Comparison of ENCODE assay signal across 12 cellular contexts in genomic region chr18:79962311-79962710, GRCh38. TPM values are rescaled to one million over a fixed set of nuclear protein-coding genes. Genes with fewer than 3 reads are reported as not detected.
A peak's percentile ranks its signal among the peaks of the same experiment; 100 is the strongest.
DNase-seq lines count a peak whose midpoint lies in the region; ATAC-seq, FAIRE-seq and TF ChIP-seq lines count a peak whose summit lies in the region.
"Had no signal": no experiment of that assay in that cellular context is flagged by ENCODE, and none has a peak within 500 bp of the region (broad histone marks: within the 10 kb centered on the region; RNA-seq: fewer than 3 reads in every experiment).

No MANE protein-coding gene starts in this region.

- TF ChIP-seq EP300 in GM12878 (IDR thresholded peaks at IDR 0.05; ENCODE audit: borderline replicate concordance in 1 of 2, control insufficient read depth in 1 of 2, low read depth in 2 of 2, low read length in 2 of 2): no peak

- H3K27ac Mint-ChIP-seq in stimulated activated effector memory CD8-positive, alpha-beta T cell treated with anti-CD3 and anti-CD28 coated beads, Interleukin-12 subunit alpha, Interleukin-12 subunit beta, amount 100 ng/mL, for 72 hours: peak overlapping the region; percentile 89
- H3K27ac Mint-ChIP-seq: WTC11 had no signal

- H3K27ac ChIP-seq in HCT116 (ENCODE audit: low read depth, low read length): peak overlapping the region; percentile 32
- H3K27ac ChIP-seq in GM12878 (ENCODE audit: control insufficient read depth, insufficient read depth): no peak overlapping the region
- no peak overlapping the region for H3K27ac ChIP-seq in heart right ventricle

- TF ChIP-seq POLR2A in HCT116 (IDR thresholded peaks at IDR 0.05; ENCODE audit: borderline replicate concordance, extremely low read depth, insufficient read depth, insufficient read length) (no peak), GM12878 (IDR thresholded peaks at IDR 0.05; ENCODE audit: low read depth, low read length) (no peak)

- BruUV-seq in HCT116 (replicated peaks; lab: Mats Ljungman, UMichigan) (no TSS peak), GM12878 (replicated peaks; lab: Mats Ljungman, UMichigan) (no TSS peak)

- TF ChIP-seq RAD21 in HCT116 (IDR thresholded peaks at IDR 0.05; ENCODE audit: low read depth): no peak
- TF ChIP-seq RAD21 in GM12878 (IDR thresholded peaks at IDR 0.05; ENCODE audit: insufficient read depth, low read depth, low read length): no peak

- DNase-seq in HCT116 (ENCODE audit: low read depth, low spot score) (peak; percentile 33), GM12878 (ENCODE audit: low read depth, low spot score) (no peak), iPS-NIHi11 (ENCODE audit: low spot score) (peak; percentile 46), 8988T (no peak), heart right ventricle (no peak), epidermal melanocyte (ENCODE audit: insufficient read length, low spot score) (no peak), GF-D8 (lab: John Stamatoyannopoulos, UW) (no peak)
- no peak for DNase-seq in stimulated activated effector memory CD8-positive, alpha-beta T cell treated with anti-CD3 and anti-CD28 coated beads, Interleukin-12 subunit alpha, Interleukin-12 subunit beta, amount 100 ng/mL, for 72 hours (ENCODE audit: low spot score in 2 of 2)
- DNase-seq: NCI-H1694, NCI-H748 treated with DMSO at 0.1 percent for 48 hours had no signal

- in situ Hi-C loops in GM12878 (cut with MboI): no loop called here

- peaks cover 29% of the 10 kb centered on the region for H3K4me1 Mint-ChIP-seq in stimulated activated effector memory CD8-positive, alpha-beta T cell treated with anti-CD3 and anti-CD28 coated beads, Interleukin-12 subunit alpha, Interleukin-12 subunit beta, amount 100 ng/mL, for 72 hours

- H3K36me3 Mint-ChIP-seq in stimulated activated effector memory CD8-positive, alpha-beta T cell treated with anti-CD3 and anti-CD28 coated beads, Interleukin-12 subunit alpha, Interleukin-12 subunit beta, amount 100 ng/mL, for 72 hours: peaks cover 16% of the 10 kb centered on the region
- H3K36me3 Mint-ChIP-seq: WTC11 had no signal

- POLR2A ChIA-PET in HCT116 (lab: Charles Lee): no interaction called here
- POLR2A ChIA-PET in GM12878 (lab: Charles Lee): interaction anchor here (1.3 to 1.9 kb wide), 2 partner anchors 10 to 12 kb away, joined by 4 to 8 read pairs; partner anchors contain the start of gene SLC66A2

- H3K79me2 ChIP-seq in HCT116 (ENCODE audit: insufficient read depth, low read length) (peaks cover 23% of the 10 kb centered on the region), GM12878 (ENCODE audit: control insufficient read depth, insufficient read depth, low read length) (no peaks in the 10 kb centered on the region; the same call in 1 of the 2 replicates)

- SMC1A ChIA-PET in GM12878 (lab: Charles Lee; ENCODE audit: uncharacterized antibody, unreplicated experiment): interaction anchor here (1.3 to 2.5 kb wide), 3 partner anchors 8 to 57 kb away, joined by 3 to 13 read pairs (median 5); no protein-coding TSS in a partner anchor

- H3K27me3 ChIP-seq in HCT116 (ENCODE audit: insufficient read depth, low read length): no peaks in the 10 kb centered on the region
- H3K27me3 ChIP-seq in GM12878 (replicated peaks in 1 of 2; ENCODE audit: control insufficient read depth in 2 of 2, insufficient read depth in 2 of 2, low read length in 1 of 2): no peaks in the 10 kb centered on the region
- peaks cover 0 to 18% (median 0%) of the 10 kb centered on the region in 7 donors for H3K27me3 ChIP-seq in heart right ventricle

- CTCF ChIA-PET in HCT116 (lab: Charles Lee) (no interaction called here), GM12878 (lab: Yijun Ruan, JAX) (interaction anchor here (1.0 to 2.5 kb wide), 5 partner anchors 8 to 197 kb away, joined by 3 to 9 read pairs (median 7); partner anchors contain the start of gene TXNL4A)

- H3K9me3 Mint-ChIP-seq in stimulated activated effector memory CD8-positive, alpha-beta T cell treated with anti-CD3 and anti-CD28 coated beads, Interleukin-12 subunit alpha, Interleukin-12 subunit beta, amount 100 ng/mL, for 72 hours: no peaks in the 10 kb centered on the region
- H3K9me3 Mint-ChIP-seq: WTC11 had no signal

- 91% methylated on average over 10 of the region's 10 CpGs for WGBS in GM12878 (ENCODE audit: insufficient coverage, insufficient replicate concordance, low lambda C conversion rate, missing lambda C conversion rate)
- WGBS in heart right ventricle, 2 donors: 73 to 88% methylated on average over 10 of the region's 10 CpGs

- H4K20me1 ChIP-seq in HCT116 (ENCODE audit: insufficient read depth) (no peaks in the 10 kb centered on the region), GM12878 (ENCODE audit: control insufficient read depth, insufficient read depth) (no peaks in the 10 kb centered on the region)

- peak overlapping the region in 1 of 2 experiments; percentile 48; a peak in 2 of 4 replicates for H3K4me3 ChIP-seq in HCT116 (replicated peaks in 1 of 2; ENCODE audit: low read depth in 1 of 2, low read length in 2 of 2)
- H3K4me3 ChIP-seq in GM12878: peak overlapping the region; percentile 37; the same call in 1 of the 2 replicates
- H3K4me3 ChIP-seq in heart right ventricle: no peak overlapping the region

- H3K4me2 ChIP-seq in HCT116 (ENCODE audit: low read length) (peak overlapping the region; percentile 86), GM12878 (ENCODE audit: control insufficient read depth, insufficient read depth) (0 out of 2 replicates have a peak overlapping the region, but pooled peaks have one; percentile 9)

- no peak for FAIRE-seq in GM12878 (lab: Jason Lieb, UNC)
- FAIRE-seq: H1 had no signal

- H3K9me3 ChIP-seq in HCT116 (ENCODE audit: control insufficient read depth in 1 of 2, insufficient read depth in 1 of 2, low read depth in 1 of 2, low read length in 2 of 2) (no peaks in the 10 kb centered on the region), GM12878 (replicated peaks; ENCODE audit: control insufficient read depth, insufficient read depth, low read length) (no peaks in the 10 kb centered on the region), heart right ventricle (no peaks in the 10 kb centered on the region)

- H2AFZ ChIP-seq in HCT116 (ENCODE audit: low read depth, low read length, poor library complexity, severe bottlenecking) (peak overlapping the region; percentile 74), GM12878 (ENCODE audit: control insufficient read depth, low read depth, low read length) (no peak overlapping the region)

- TF ChIP-seq CTCF in HCT116 (IDR thresholded peaks at IDR 0.05 in 2 of 3, conservative IDR thresholded peaks at IDR 0.05 in 1 of 3; ENCODE audit: borderline replicate concordance in 1 of 3, insufficient read depth in 1 of 3, low read depth in 2 of 3, low read length in 2 of 3) (no peak), GM12878 (IDR thresholded peaks at IDR 0.05 in 2 of 3, conservative IDR thresholded peaks at IDR 0.05 in 1 of 3; ENCODE audit: control insufficient read depth in 2 of 3, extremely low read depth in 1 of 3, insufficient read depth in 1 of 3, low read depth in 3 of 3, low read length in 3 of 3) (no peak), heart right ventricle (IDR thresholded peaks at IDR 0.05) (no peak)

- H3K4me3 Mint-ChIP-seq in stimulated activated effector memory CD8-positive, alpha-beta T cell treated with anti-CD3 and anti-CD28 coated beads, Interleukin-12 subunit alpha, Interleukin-12 subunit beta, amount 100 ng/mL, for 72 hours: peak overlapping the region; percentile 77
- H3K4me3 Mint-ChIP-seq: WTC11 had no signal

- H3K9ac ChIP-seq in HCT116 (ENCODE audit: low read length): peak overlapping the region; percentile 92
- no peak overlapping the region for H3K9ac ChIP-seq in GM12878 (ENCODE audit: control insufficient read depth, insufficient read depth, low read length)

- H3K36me3 ChIP-seq in HCT116 (ENCODE audit: control insufficient read depth in 1 of 2, insufficient read depth in 2 of 2, low read length in 2 of 2) (0 out of 4 replicates have a peak, but pooled peaks cover 0 to 3% of the 10 kb centered on the region in 2 experiments), GM12878 (ENCODE audit: control insufficient read depth in 2 of 2, insufficient read depth in 2 of 2, low read length in 1 of 2) (no peaks in the 10 kb centered on the region), heart right ventricle (peaks cover 0 to 13% (median 0%) of the 10 kb centered on the region in 9 donors)

- H3K9me2 ChIP-seq in HCT116 (ENCODE audit: insufficient read depth): no peaks in the 10 kb centered on the region

- H3K4me1 ChIP-seq in HCT116 (ENCODE audit: control insufficient read depth in 1 of 2, insufficient read depth in 2 of 2, low read length in 2 of 2) (peaks cover 32 to 62% of the 10 kb centered on the region in 2 experiments), GM12878 (ENCODE audit: control insufficient read depth, insufficient read depth, low read length) (peaks cover 25% of the 10 kb centered on the region), heart right ventricle (peaks cover 2 to 30% (median 9%) of the 10 kb centered on the region in 9 donors)

- ATAC-seq in HCT116 (peak; percentile 45), GM12878 (no peak), heart right ventricle (no peak)
- no peak for ATAC-seq in stimulated activated effector memory CD8-positive, alpha-beta T cell treated with anti-CD3 and anti-CD28 coated beads, Interleukin-12 subunit alpha, Interleukin-12 subunit beta, amount 100 ng/mL, for 72 hours
- ATAC-seq: WTC11 had no signal

- intact Hi-C loops in HCT116 (cut with micrococcal nuclease): no loop called here
- intact Hi-C loops in GM12878 (cut with micrococcal nuclease; ENCODE audit: unreplicated experiment): loop anchor here (2.0 to 5.0 kb wide), 3 partner anchors 145 to 282 kb away; partner anchors contain the start of gene ADNP2
- intact Hi-C loops in heart right ventricle (cut with DNase I): no loop called here

- RAD21 ChIA-PET in HCT116 (lab: Charles Lee; ENCODE audit: low non-redundant PET in 1 of 2, low total read pairs in 2 of 2, uncharacterized antibody in 2 of 2, unreplicated experiment in 2 of 2): no interaction called here
- RAD21 ChIA-PET in GM12878 (lab: Charles Lee; ENCODE audit: unreplicated experiment): interaction anchor here (0.7 to 2.4 kb wide), 4 partner anchors 11 to 72 kb away, joined by 3 to 9 read pairs (median 4); partner anchors contain the start of genes RBFA, SLC66A2 and TXNL4A

RNA-seq across cellular contexts. Expression of gene HSBP1L1, which starts 2.1 kb away (rescaled TPM):
- total RNA-seq in HCT116 (2021; ENCODE audit: unreplicated experiment) (41.4 TPM), GM12878 (2014; rRNA removed) (10.1 and 12.8 TPM in 2 replicates), GM12878 (2014; rRNA removed; fragmentation: Illumina TruSeq; extraction: Trizol) (6.7 TPM in 2 replicates), GM12878 (2021) (4.9 and 5.7 TPM in 2 replicates), heart right ventricle (10 to 100 TPM in 2 of 10 donors, 1 to 10 TPM in 8; 4.1 to 12.9 (median 6.4) TPM)
- 26.9 and 30.7 TPM in 2 replicates for polyA plus RNA-seq in HCT116 (2012)
- 1.6 TPM in 1 of 2 replicates, not detected in the other for total RNA-seq in GM12878 (2013; cell fraction: nucleolus; rRNA removed)
- polyA plus RNA-seq in GM12878 (2011; ENCODE audit: low read depth): 16.2 TPM
- polyA plus RNA-seq in GM12878 (2011; rRNA removed) (0.14 TPM in 1 of 2 replicates, not detected in the other), GM12878 (2014; fragmentation: Illumina TruSeq; extraction: Trizol) (7.0 and 7.7 TPM in 2 replicates), GM12878 (2014; fragmentation: Nextera tagmentation; extraction: Ambion mirVana) (1 to 10 TPM in 1 of 2 experiments, under 1 TPM in 1; 0.97 to 2.1 TPM), GM12878 (2014; rRNA removed) (13.4 and 14.0 TPM in 2 replicates), GM12878 (2016; fragmentation: Nextera tagmentation; extraction: Ambion mirVana) (1 to 10 TPM; 6.9 to 9.1 TPM), heart right ventricle (10 to 100 TPM in 1 of 2 donors, 1 to 10 TPM in 1; 3.8 to 56.5 TPM)
- polyA plus RNA-seq in GM12878 (2011; cell fraction: cytosol; rRNA removed): 0.12 and 0.20 TPM in 2 replicates
- 0.10 and 0.13 TPM in 2 replicates for polyA plus RNA-seq in GM12878 (2011; cell fraction: nucleus; rRNA removed)
- 16.8 and 20.4 TPM in 2 replicates for polyA plus RNA-seq in GM12878 (2012)
- not detected in 2 replicates for polyA minus RNA-seq in GM12878 (2011; rRNA and poly(A)+ RNA removed)
- not detected in 2 replicates for polyA minus RNA-seq in GM12878 (2011; cell fraction: cytosol; rRNA and poly(A)+ RNA removed)
- polyA minus RNA-seq in GM12878 (2011; cell fraction: nucleus; rRNA and poly(A)+ RNA removed): 0.60 TPM in 1 of 2 replicates, not detected in the other

RNA-seq across cellular contexts. Expression of gene SLC66A2, which starts 10.9 kb away (rescaled TPM):
- total RNA-seq in HCT116 (2021; ENCODE audit: unreplicated experiment) (44.9 TPM), GM12878 (2014; rRNA removed) (36.7 and 40.2 TPM in 2 replicates), GM12878 (2014; rRNA removed; fragmentation: Illumina TruSeq; extraction: Trizol) (12.3 TPM in 2 replicates), GM12878 (2021) (41.0 and 42.5 TPM in 2 replicates), heart right ventricle (10 to 100 TPM; 21.4 to 31.0 (median 23.5) TPM)
- polyA plus RNA-seq in HCT116 (2012): 41.0 and 45.2 TPM in 2 replicates
- total RNA-seq in GM12878 (2013; cell fraction: nucleolus; rRNA removed): 51.8 and 53.7 TPM in 2 replicates
- 9.6 TPM for polyA plus RNA-seq in GM12878 (2011; ENCODE audit: low read depth)
- polyA plus RNA-seq in GM12878 (2011; rRNA removed) (9.4 and 17.3 TPM in 2 replicates), GM12878 (2014; fragmentation: Illumina TruSeq; extraction: Trizol) (1.2 and 5.9 TPM in 2 replicates), GM12878 (2014; fragmentation: Nextera tagmentation; extraction: Ambion mirVana) (1 to 10 TPM in 1 of 2 experiments, under 1 TPM in 1; 0.69 to 2.7 TPM), GM12878 (2014; rRNA removed) (42.5 and 44.3 TPM in 2 replicates), GM12878 (2016; fragmentation: Nextera tagmentation; extraction: Ambion mirVana) (10 to 100 TPM in 1 of 2 experiments, 1 to 10 TPM in 1; 3.6 to 23.1 TPM), heart right ventricle (10 to 100 TPM; 28.4 to 32.3 TPM)
- 36.4 and 51.0 TPM in 2 replicates for polyA plus RNA-seq in GM12878 (2011; cell fraction: cytosol; rRNA removed)
- 60.7 and 67.9 TPM in 2 replicates for polyA plus RNA-seq in GM12878 (2011; cell fraction: nucleus; rRNA removed)
- polyA plus RNA-seq in GM12878 (2012): 30.5 and 32.0 TPM in 2 replicates
- polyA minus RNA-seq in GM12878 (2011; rRNA and poly(A)+ RNA removed): 16.0 and 36.0 TPM in 2 replicates
- polyA minus RNA-seq in GM12878 (2011; cell fraction: cytosol; rRNA and poly(A)+ RNA removed): 8.4 and 17.6 TPM in 2 replicates
- 17.9 and 22.3 TPM in 2 replicates for polyA minus RNA-seq in GM12878 (2011; cell fraction: nucleus; rRNA and poly(A)+ RNA removed)

RNA-seq across cellular contexts. Expression of gene TXNL4A, which starts 26.1 kb away (rescaled TPM):
- total RNA-seq in HCT116 (2021; ENCODE audit: unreplicated experiment) (178 TPM), GM12878 (2014; rRNA removed) (84.5 and 91.4 TPM in 2 replicates), GM12878 (2014; rRNA removed; fragmentation: Illumina TruSeq; extraction: Trizol) (111 and 122 TPM in 2 replicates), GM12878 (2021) (178 and 181 TPM in 2 replicates), heart right ventricle (100 to 1,000 TPM in 1 of 10 donors, 10 to 100 TPM in 9; 63.3 to 115 (median 87.2) TPM)
- polyA plus RNA-seq in HCT116 (2012): 107 and 114 TPM in 2 replicates
- 27.3 and 27.9 TPM in 2 replicates for total RNA-seq in GM12878 (2013; cell fraction: nucleolus; rRNA removed)
- polyA plus RNA-seq in GM12878 (2011; ENCODE audit: low read depth): 87.5 TPM
- polyA plus RNA-seq in GM12878 (2011; rRNA removed) (172 and 173 TPM in 2 replicates), GM12878 (2014; fragmentation: Illumina TruSeq; extraction: Trizol) (18.0 and 62.9 TPM in 2 replicates), GM12878 (2014; fragmentation: Nextera tagmentation; extraction: Ambion mirVana) (100 to 1,000 TPM in 1 of 2 experiments, 10 to 100 TPM in 1; 38.4 to 132 TPM), GM12878 (2014; rRNA removed) (125 and 127 TPM in 2 replicates), GM12878 (2016; fragmentation: Nextera tagmentation; extraction: Ambion mirVana) (100 to 1,000 TPM; 307 to 329 TPM), heart right ventricle (100 to 1,000 TPM; 115 to 144 TPM)
- polyA plus RNA-seq in GM12878 (2011; cell fraction: cytosol; rRNA removed): 148 and 157 TPM in 2 replicates
- polyA plus RNA-seq in GM12878 (2011; cell fraction: nucleus; rRNA removed): 64.9 and 77.2 TPM in 2 replicates
- 106 and 119 TPM in 2 replicates for polyA plus RNA-seq in GM12878 (2012)
- polyA minus RNA-seq in GM12878 (2011; rRNA and poly(A)+ RNA removed): 45.5 and 46.6 TPM in 2 replicates
- 39.2 and 40.8 TPM in 2 replicates for polyA minus RNA-seq in GM12878 (2011; cell fraction: cytosol; rRNA and poly(A)+ RNA removed)
- 9.4 and 17.8 TPM in 2 replicates for polyA minus RNA-seq in GM12878 (2011; cell fraction: nucleus; rRNA and poly(A)+ RNA removed)

Comparison
In these comparisons a context has a peak if more than half of its experiments do, and no peak if none do; other contexts are left out.
1. DNase-seq: peak in HCT116 (single experiment) and iPS-NIHi11 (single experiment); none in GM12878 (single experiment), stimulated activated effector memory CD8-positive, alpha-beta T cell treated with anti-CD3 and anti-CD28 coated beads, Interleukin-12 subunit alpha, Interleukin-12 subunit beta, amount 100 ng/mL, for 72 hours (0 of 2), 8988T (single experiment), heart right ventricle (0 of 2), epidermal melanocyte (single experiment) and GF-D8 (single experiment).